Comparison of ENCODE assay signal across 8 cellular contexts in the genomic region with DNA sequence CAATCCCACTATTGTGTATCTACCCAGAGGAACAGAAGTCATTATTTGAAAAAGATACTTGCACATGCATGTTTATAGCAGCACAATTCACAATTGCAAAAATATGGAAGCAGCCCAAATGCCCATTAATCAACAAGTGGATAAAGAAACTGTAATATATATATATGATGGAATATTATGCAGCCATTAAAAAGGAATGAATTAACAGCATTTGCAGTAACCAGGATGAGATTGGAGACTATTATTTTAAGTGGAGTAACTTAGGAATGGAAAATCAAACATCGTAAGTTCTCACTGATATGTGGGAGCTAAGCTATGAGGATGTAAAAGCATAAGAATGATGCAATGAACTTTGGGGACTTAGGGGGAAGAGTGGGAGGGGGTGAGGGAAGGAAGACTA.
A peak's percentile ranks its signal among the peaks of the same experiment; 100 is the strongest.
DNase-seq lines count a peak whose midpoint lies in the region; ATAC-seq, FAIRE-seq and TF ChIP-seq lines count a peak whose summit lies in the region.
"Not testable (repeated sequence)": the region's sequence is repeated elsewhere in the genome, so short reads cannot be mapped to it uniquely, and the experiment has no call there.

No MANE protein-coding gene starts in this region.

- not testable (repeated sequence) for H3F3A ChIP-seq in PC-3 (ENCODE audit: low read length, unreplicated experiment)

- TF ChIP-seq CTCF in 22Rv1 (IDR thresholded peaks at IDR 0.05); HEK293 (tag by site-specific recombination; IDR thresholded peaks at IDR 0.05); IMR-90 (conservative IDR thresholded peaks at IDR 0.05; ENCODE audit: low read depth, low read length); PC-3 (conservative IDR thresholded peaks at IDR 0.05; ENCODE audit: low read depth, low read length); K562 (IDR thresholded peaks at IDR 0.05 in 2 of 3, conservative IDR thresholded peaks at IDR 0.05 in 1 of 3; ENCODE audit: insufficient read depth in 2 of 3, low read depth in 1 of 3, low read length in 3 of 3); HepG2 (CRISPR knock-in tag; IDR thresholded peaks at IDR 0.05); nephron (IDR thresholded peaks at IDR 0.05; ENCODE audit: unreplicated experiment in 3 of 3): not testable (repeated sequence)

- H3K36me3 ChIP-seq in HEK293 (ENCODE audit: control insufficient read depth in 2 of 2, insufficient read depth in 1 of 2, low read length in 2 of 2); IMR-90 (ENCODE audit: control insufficient read depth, insufficient read depth, low read length); PC-3 (ENCODE audit: low read depth, low read length); K562 (ENCODE audit: control insufficient read depth, insufficient read depth, low read length); HepG2 (replicated peaks in 1 of 2; ENCODE audit: control insufficient read depth in 1 of 2, insufficient read depth in 2 of 2, low read length in 2 of 2); mesenchymal stem cell (ENCODE audit: control insufficient read depth in 1 of 2, insufficient read depth in 2 of 2, low read depth in 1 of 2, low read length in 2 of 2): not testable (repeated sequence)

- H3K4ac ChIP-seq in IMR-90 (ENCODE audit: low read depth, low read length); mesenchymal stem cell (ENCODE audit: low read depth in 1 of 2, low read length in 2 of 2): not testable (repeated sequence)

- H3K4me1 Mint-ChIP-seq in nephron, result peaks cover 50% of the 10 kb centered on the region

- not testable (repeated sequence) for H4K20me1 ChIP-seq in IMR-90 (ENCODE audit: insufficient read depth, low read length); PC-3 (ENCODE audit: low read length); K562 (replicated peaks; ENCODE audit: control insufficient read depth, insufficient read depth, low read length); HepG2 (ENCODE audit: insufficient read depth, low read length)

- not testable (repeated sequence) for BruUV-seq in IMR-90 (replicated peaks; lab: Mats Ljungman, UMichigan); PC-3 (replicated peaks; lab: Mats Ljungman, UMichigan); K562 (replicated peaks; lab: Mats Ljungman, UMichigan); HepG2 (replicated peaks; lab: Mats Ljungman, UMichigan)

- H3K27me3 ChIP-seq in IMR-90 (ENCODE audit: control insufficient read depth, insufficient read depth, low read length); PC-3 (ENCODE audit: low read length); K562 (ENCODE audit: control insufficient read depth in 2 of 2, insufficient read depth in 2 of 2, low read length in 2 of 2); HepG2 (ENCODE audit: control insufficient read depth in 1 of 2, insufficient read depth in 2 of 2, low read length in 2 of 2); mesenchymal stem cell (ENCODE audit: control insufficient read depth in 1 of 2, insufficient read depth in 1 of 2, low read length in 2 of 2): not testable (repeated sequence)

- TF ChIP-seq RAD21 in IMR-90 (IDR thresholded peaks at IDR 0.05; ENCODE audit: low read length); K562 (CRISPR knock-in tag; conservative IDR thresholded peaks at IDR 0.05 in 1 of 2, IDR thresholded peaks at IDR 0.05 in 1 of 2); HepG2 (CRISPR knock-in tag; IDR thresholded peaks at IDR 0.05): not testable (repeated sequence)

- H3K4me2 ChIP-seq in IMR-90 (ENCODE audit: low read depth, low read length); PC-3 (ENCODE audit: low read length); K562 (ENCODE audit: insufficient read depth, low read length); HepG2 (ENCODE audit: low read depth, low read length); mesenchymal stem cell (ENCODE audit: low read length, poor library complexity, severe bottlenecking): not testable (repeated sequence)

- TF ChIP-seq EP300 in K562 (IDR thresholded peaks at IDR 0.05; ENCODE audit: low read length); HepG2 (IDR thresholded peaks at IDR 0.05; ENCODE audit: low read depth in 2 of 2, low read length in 2 of 2); HepG2 (CRISPR knock-in tag; IDR thresholded peaks at IDR 0.05; ENCODE audit: borderline replicate concordance): not testable (repeated sequence)

- not testable (repeated sequence) for H3K4me3 Mint-ChIP-seq in nephron

- peaks cover 15% of the 10 kb centered on the region for H3K9me1 ChIP-seq in IMR-90 (ENCODE audit: insufficient read depth, low read length)
- not testable (repeated sequence) for H3K9me1 ChIP-seq in K562 (ENCODE audit: control insufficient read depth, insufficient read depth, low read length)

- H3K18ac ChIP-seq in IMR-90 (ENCODE audit: low read depth, low read length); mesenchymal stem cell (ENCODE audit: low read depth in 1 of 2, low read length in 2 of 2): not testable (repeated sequence)

- FAIRE-seq in K562 (lab: Jason Lieb, UNC); HepG2 (lab: Jason Lieb, UNC): not testable (repeated sequence)

- dilution Hi-C loops in IMR-90 (cut with HindIII; ENCODE audit: low sequenced_read_pairs, unreplicated experiment), result not testable (repeated sequence)

- H2BK12ac ChIP-seq in mesenchymal stem cell (ENCODE audit: low read length in 2 of 2), result peak overlapping the region; percentile 21 to 39

- DNase-seq in IMR-90; PC-3; K562 (ENCODE audit: extremely low read depth in 1 of 4, low spot score in 3 of 4); HepG2 (ENCODE audit: low spot score); mesenchymal stem cell: not testable (repeated sequence)

- not testable (repeated sequence) for H4K91ac ChIP-seq in IMR-90 (ENCODE audit: insufficient read depth, low read depth, low read length); mesenchymal stem cell (ENCODE audit: low read length)

- not testable (repeated sequence) for ATAC-seq in IMR-90 (ENCODE audit: low read depth); PC-3; K562; HepG2

- CTCF ChIA-PET in HEK293 (lab: Yijun Ruan, JAX); PC-3 (lab: Charles Lee); HepG2 (lab: Yijun Ruan, JAX; ENCODE audit: low intra/inter-chr PET ratio, low total read pairs): not testable (repeated sequence)
- CTCF ChIA-PET in IMR-90 (lab: Yijun Ruan, JAX), result interaction anchor here (1.5 kb wide), 1 partner anchor 63 kb away, joined by 3 read pairs; no protein-coding TSS in a partner anchor
- CTCF ChIA-PET in K562 (lab: Yijun Ruan, JAX; ENCODE audit: low intra/inter-chr PET ratio), result interaction anchor here (0.6 kb wide), 1 partner anchor 408 kb away, joined by 4 read pairs; no protein-coding TSS in a partner anchor

- not testable (repeated sequence) for H3K9ac ChIP-seq in IMR-90 (ENCODE audit: low read depth, low read length); PC-3 (ENCODE audit: low read length); K562 (ENCODE audit: insufficient read depth in 1 of 2, low read depth in 2 of 2, low read length in 2 of 2); HepG2 (ENCODE audit: insufficient read depth, low read depth, low read length); mesenchymal stem cell (ENCODE audit: low read length)

- H3K79me2 ChIP-seq in PC-3 (ENCODE audit: low read length); K562 (ENCODE audit: control insufficient read depth, insufficient read depth, low read length); HepG2 (ENCODE audit: insufficient read depth, low read length): not testable (repeated sequence)

- H4K8ac ChIP-seq in IMR-90 (ENCODE audit: low read depth in 2 of 2, low read length in 2 of 2); mesenchymal stem cell (ENCODE audit: low read length): not testable (repeated sequence)

- H2AFZ ChIP-seq in IMR-90 (replicated peaks; ENCODE audit: low read length, poor library complexity); PC-3 (ENCODE audit: low read length); K562 (ENCODE audit: low read depth, low read length); HepG2 (ENCODE audit: low read length); mesenchymal stem cell (ENCODE audit: low read depth, low read length): not testable (repeated sequence)

- 0 out of 3 replicates have a peak overlapping the region, but pooled peaks have one; percentile 12 for H2BK15ac ChIP-seq in IMR-90 (ENCODE audit: low read depth, low read length)
- not testable (repeated sequence) for H2BK15ac ChIP-seq in mesenchymal stem cell (ENCODE audit: low read depth, poor library complexity, severe bottlenecking)

- H2BK5ac ChIP-seq in IMR-90 (ENCODE audit: low read depth, low read length, poor library complexity, severe bottlenecking); mesenchymal stem cell (ENCODE audit: low read depth, low read length, poor library complexity, severe bottlenecking): not testable (repeated sequence)

- peak overlapping the region; percentile 87 to 90 (median 88) for H3K27ac Mint-ChIP-seq in nephron

- not testable (repeated sequence) for H3K4me1 ChIP-seq in HEK293 (ENCODE audit: control insufficient read depth, insufficient read depth, low read length); HepG2 (ENCODE audit: insufficient read depth, low read length); mesenchymal stem cell (ENCODE audit: control insufficient read depth, insufficient read depth, low read depth, low read length)
- H3K4me1 ChIP-seq in IMR-90 (ENCODE audit: control insufficient read depth, insufficient read depth, low read length) (peaks cover 20% of the 10 kb centered on the region), PC-3 (ENCODE audit: insufficient read depth, low read length) (peaks cover 55% of the 10 kb centered on the region), K562 (replicated peaks in 1 of 2; ENCODE audit: control insufficient read depth in 2 of 2, insufficient read depth in 2 of 2, low read length in 2 of 2) (peaks cover 7 to 32% of the 10 kb centered on the region in 2 experiments; a peak in 4 of 5 replicates)

- H4K5ac ChIP-seq in IMR-90 (ENCODE audit: low read depth, low read length), result not testable (repeated sequence)

- intact Hi-C loops in IMR-90 (cut with micrococcal nuclease); PC-3 (cut with micrococcal nuclease): not testable (repeated sequence)
- intact Hi-C loops in K562 (cut with micrococcal nuclease), result loop anchor here (5.0 kb wide), 2 partner anchors 38 to 183 kb away; no protein-coding TSS in a partner anchor
- intact Hi-C loops in HepG2 (cut with micrococcal nuclease; ENCODE audit: unreplicated experiment), result loop anchor here (10.0 kb wide), 1 partner anchor 310 kb away; no protein-coding TSS in a partner anchor

- H2BK20ac ChIP-seq in IMR-90 (ENCODE audit: low read depth, low read length), result not testable (repeated sequence)

- not testable (repeated sequence) for H3K4me3 ChIP-seq in HEK293 (ENCODE audit: low read depth, low read length); IMR-90 (ENCODE audit: insufficient read depth, low read depth, low read length); PC-3 (ENCODE audit: low read length); K562; HepG2 (replicated peaks in 1 of 3; ENCODE audit: insufficient read depth in 1 of 3, low read depth in 2 of 3, low read length in 3 of 3); mesenchymal stem cell (ENCODE audit: insufficient read depth in 1 of 2, low read depth in 1 of 2, low read length in 2 of 2)

- WGBS in IMR-90 (ENCODE audit: extremely low coverage in 2 of 2, insufficient read length in 1 of 2), 2 experiments, result 100% methylated on average over 1 of the region's 1 CpG; no CpG with 5 or more reads in 1 of the 2 experiments
- WGBS in K562 (ENCODE audit: insufficient coverage, low coverage, missing lambda C conversion rate), result 93% methylated on average over 1 of the region's 1 CpG
- 39% methylated on average over 1 of the region's 1 CpG for WGBS in HepG2 (ENCODE audit: low lambda C conversion rate)
- 97% methylated on average over 1 of the region's 1 CpG for WGBS in mesenchymal stem cell

- POLR2A ChIA-PET in HEK293 (lab: Yijun Ruan, JAX); IMR-90 (lab: Charles Lee; ENCODE audit: unreplicated experiment); K562 (lab: Yijun Ruan, JAX); HepG2 (lab: Yijun Ruan, JAX): not testable (repeated sequence)
- POLR2A ChIA-PET in PC-3 (lab: Charles Lee; ENCODE audit: unreplicated experiment), result interaction anchor here (0.7 kb wide), 1 partner anchor 10 kb away, joined by 8 read pairs; no protein-coding TSS in a partner anchor

- not testable (repeated sequence) for H3K56ac ChIP-seq in IMR-90 (ENCODE audit: extremely low read depth, insufficient read depth, low read length)

- peak overlapping the region; percentile 29; the same call in 1 of the 2 replicates for H2AK5ac ChIP-seq in IMR-90 (ENCODE audit: low read depth, low read length)
- not testable (repeated sequence) for H2AK5ac ChIP-seq in mesenchymal stem cell (ENCODE audit: low read length, severe bottlenecking)

- not testable (repeated sequence) for H3K9me3 ChIP-seq in HEK293 (ENCODE audit: control insufficient read depth, insufficient read depth, low read depth, low read length); IMR-90 (ENCODE audit: control insufficient read depth, insufficient read depth, low read length); PC-3 (ENCODE audit: low read length); K562 (replicated peaks; ENCODE audit: control insufficient read depth, insufficient read depth, low read depth, low read length); HepG2 (ENCODE audit: low read length); mesenchymal stem cell (ENCODE audit: control insufficient read depth, low read length)

- in situ Hi-C loops in IMR-90 (cut with MboI; ENCODE audit: low sequenced_read_pairs), result loop anchor here (10.0 kb wide), 2 partner anchors 90 to 190 kb away; no protein-coding TSS in a partner anchor
- in situ Hi-C loops in K562 (cut with MboI), result loop anchor here (5.0 kb wide), 1 partner anchor 113 kb away; no protein-coding TSS in a partner anchor
- in situ Hi-C loops in HepG2 (cut with HindIII; ENCODE audit: extremely low pct_ligation_motif_present, low pct_unique_long_range_greater_than_20kb), result loop anchor here (25.0 kb wide), 1 partner anchor 493 kb away; no protein-coding TSS in a partner anchor

- H3K9me2 ChIP-seq in PC-3 (replicated peaks; ENCODE audit: low read length), result not testable (repeated sequence)

- peak overlapping the region; percentile 63 for H3K27ac ChIP-seq in 22Rv1
- H3K27ac ChIP-seq in HEK293 (ENCODE audit: extremely low read depth, low read depth, low read length); IMR-90 (ENCODE audit: insufficient read depth, low read length); K562 (ENCODE audit: extremely low read depth, low read depth, low read length); HepG2 (ENCODE audit: extremely low read length, insufficient read depth, low read length); mesenchymal stem cell (ENCODE audit: low read length, poor library complexity, severe bottlenecking): not testable (repeated sequence)
- peak overlapping the region; percentile 53 for H3K27ac ChIP-seq in PC-3 (ENCODE audit: low read length)

- not testable (repeated sequence) for H3K79me1 ChIP-seq in IMR-90 (ENCODE audit: low read depth in 1 of 2, low read length in 2 of 2); mesenchymal stem cell (replicated peaks; ENCODE audit: low read length, poor library complexity, severe bottlenecking)

- peak overlapping the region; percentile 46 for H2BK120ac ChIP-seq in IMR-90 (ENCODE audit: low read depth, low read length)
- not testable (repeated sequence) for H2BK120ac ChIP-seq in mesenchymal stem cell (ENCODE audit: low read depth, low read length)

- H3K27me3 Mint-ChIP-seq in nephron (ENCODE audit: low read depth), result not testable (repeated sequence)

- not testable (repeated sequence) for H3K23ac ChIP-seq in IMR-90 (ENCODE audit: low read depth, low read length); mesenchymal stem cell (ENCODE audit: low read length in 2 of 2)

- not testable (repeated sequence) for H3K9me3 Mint-ChIP-seq in nephron

- H3K36me3 Mint-ChIP-seq in nephron (ENCODE audit: low read depth), result not testable (repeated sequence)

- TF ChIP-seq POLR2A in IMR-90 (IDR thresholded peaks at IDR 0.05; ENCODE audit: low read depth, low read length); K562 (conservative IDR thresholded peaks at IDR 0.05); HepG2 (IDR thresholded peaks at IDR 0.05; ENCODE audit: insufficient read depth in 1 of 2, low read depth in 2 of 2, low read length in 2 of 2): not testable (repeated sequence)

- not testable (repeated sequence) for H2AK9ac ChIP-seq in IMR-90 (replicated peaks; ENCODE audit: low read depth, low read length, poor library complexity)

- not testable (repeated sequence) for H3K14ac ChIP-seq in IMR-90 (replicated peaks; ENCODE audit: low read depth, low read length); mesenchymal stem cell (ENCODE audit: low read length in 2 of 2)
